ENCODE assay signal across 1 cellular context in genomic region chr9:35939851-35940250, GRCh38.
TF ChIP-seq lines count a peak whose summit lies in the region.

No MANE protein-coding gene starts in this region.

TF ChIP-seq in IMR-90, 13 proteins besides CTCF, POLR2A, EP300 and RAD21:
- TF ChIP-seq CHD1 (IDR thresholded peaks at IDR 0.05; ENCODE audit: low read depth, low read length) (no peak), USF2 (IDR thresholded peaks at IDR 0.05; ENCODE audit: low read depth, low read length) (no peak), ELK1 (IDR thresholded peaks at IDR 0.05; ENCODE audit: borderline replicate concordance, low read depth, low read length) (no peak), MAZ (IDR thresholded peaks at IDR 0.05; ENCODE audit: borderline replicate concordance, low read depth, low read length) (no peak), RCOR1 (IDR thresholded peaks at IDR 0.05; ENCODE audit: insufficient replicate concordance, low read length) (no peak), SMC3 (IDR thresholded peaks at IDR 0.05; ENCODE audit: low read depth, low read length) (no peak), CEBPB (IDR thresholded peaks at IDR 0.05; ENCODE audit: low read depth, low read length) (no peak), FOS (IDR thresholded peaks at IDR 0.05; ENCODE audit: low read depth, low read length) (no peak), MXI1 (IDR thresholded peaks at IDR 0.05; ENCODE audit: borderline replicate concordance, low read depth, low read length) (no peak), BHLHE40 (IDR thresholded peaks at IDR 0.05; ENCODE audit: low read depth, low read length) (no peak), NFE2L2 (IDR thresholded peaks at IDR 0.05; ENCODE audit: low read depth, low read length) (no peak), MAFK (IDR thresholded peaks at IDR 0.05; ENCODE audit: low read depth, low read length) (no peak), RFX5 (IDR thresholded peaks at IDR 0.05; ENCODE audit: low read depth, low read length) (no peak)
TF ChIP-seq in IMR-90: peak in this region for 0.
